7 cellular contexts compared by ENCODE assay signal in the genomic region with DNA sequence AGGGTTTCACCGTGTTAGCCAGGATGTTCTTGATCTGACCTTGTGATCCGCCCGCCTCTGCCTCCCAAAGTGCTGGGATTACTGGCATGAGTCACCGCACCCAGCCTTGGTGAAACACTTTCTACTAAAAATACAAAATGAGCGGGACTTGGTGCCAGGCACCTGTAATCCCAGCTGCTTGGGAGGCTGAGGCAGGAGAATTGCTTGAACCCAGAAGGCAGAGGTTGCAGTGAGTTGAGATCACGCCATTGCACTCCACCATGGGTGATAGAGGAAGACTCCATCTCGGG. TPM values are rescaled to one million over a fixed set of nuclear protein-coding genes. Genes with fewer than 3 reads are reported as not detected.
DNase-seq lines count a peak whose midpoint lies in the region; ATAC-seq, FAIRE-seq and TF ChIP-seq lines count a peak whose summit lies in the region.
"Not testable (repeated sequence)": the region's sequence is repeated elsewhere in the genome, so short reads cannot be mapped to it uniquely, and the experiment has no call there.

No MANE protein-coding gene starts in this region.

- H3K4me3 ChIP-seq in A549, result peak overlapping the region; percentile 34
- not testable (repeated sequence) for H3K4me3 ChIP-seq in HEK293 (ENCODE audit: low read depth, low read length); adrenal gland
- H3K4me3 ChIP-seq in Panc1 (ENCODE audit: low read depth in 2 of 2, low read length in 2 of 2), result peak overlapping the region; percentile 32 to 52

- not testable (repeated sequence) for H3K4me1 ChIP-seq in A549; HEK293 (ENCODE audit: control insufficient read depth, insufficient read depth, low read length); Panc1 (ENCODE audit: control insufficient read depth, insufficient read depth, low read length); adrenal gland (replicated peaks in 1 of 2)

- ATAC-seq in A549, result peak in 1 of 2 experiments; percentile 13; a peak in 3 of 6 replicates
- peak; percentile 59 for ATAC-seq in Panc1

- not testable (repeated sequence) for DNase-seq in A549 (ENCODE audit: low read depth in 1 of 2, low spot score in 1 of 2); Panc1 (ENCODE audit: low read depth, low spot score)
- DNase-seq in M059J (ENCODE audit: low read depth) (peak; percentile 26), adrenal gland (peak; percentile 45 to 79 (median 74)), caudate nucleus (lab: John Stamatoyannopoulos, UW) (peak in 39 of 61 donors; percentile 0 to 84 (median 28)), iris pigment epithelial cell (ENCODE audit: low read depth) (peak; percentile 22)

- not testable (repeated sequence) for TF ChIP-seq RAD21 in A549 (conservative IDR thresholded peaks at IDR 0.05 in 1 of 2, IDR thresholded peaks at IDR 0.05 in 1 of 2)

- intact Hi-C loops in Panc1 (cut with micrococcal nuclease; ENCODE audit: unreplicated experiment); adrenal gland (cut with DNase I): not testable (repeated sequence)

- TF ChIP-seq POLR2A in A549 (IDR thresholded peaks at IDR 0.05; ENCODE audit: low read length); adrenal gland (IDR thresholded peaks at IDR 0.05): not testable (repeated sequence)

- not testable (repeated sequence) for H3K27me3 ChIP-seq in Panc1 (ENCODE audit: control insufficient read depth, insufficient read depth, low read length); adrenal gland

- peaks cover 27 to 28% of the 10 kb centered on the region in 2 experiments for H3K36me3 ChIP-seq in HEK293 (ENCODE audit: control insufficient read depth in 2 of 2, insufficient read depth in 1 of 2, low read length in 2 of 2)
- not testable (repeated sequence) for H3K36me3 ChIP-seq in Panc1 (ENCODE audit: control insufficient read depth, insufficient read depth, low read length); adrenal gland (replicated peaks in 1 of 2)

- not testable (repeated sequence) for H3K9me3 ChIP-seq in A549; HEK293 (ENCODE audit: control insufficient read depth, insufficient read depth, low read depth, low read length); Panc1 (ENCODE audit: control insufficient read depth, insufficient read depth, low read depth, low read length); adrenal gland (replicated peaks in 1 of 3)

- FAIRE-seq in A549 (lab: Jason Lieb, UNC), result not testable (repeated sequence)

- POLR2A ChIA-PET in A549 (lab: Yijun Ruan, JAX) (interaction anchor here (0.6 to 1.6 kb wide), 6 partner anchors 11 to 1359 kb away, joined by 3 to 6 read pairs (median 4); a partner anchor contains a TSS), HEK293 (lab: Yijun Ruan, JAX) (interaction anchor here (1.1 kb wide), 1 partner anchor 21 kb away, joined by 3 read pairs; no protein-coding TSS in a partner anchor), Panc1 (lab: Charles Lee) (interaction anchor here (0.6 kb wide), 1 partner anchor 111 kb away, joined by 4 read pairs; no protein-coding TSS in a partner anchor)

- TF ChIP-seq CTCF in A549 (IDR thresholded peaks at IDR 0.05); HEK293 (tag by site-specific recombination; IDR thresholded peaks at IDR 0.05); Panc1 (IDR thresholded peaks at IDR 0.05); adrenal gland (IDR thresholded peaks at IDR 0.05): not testable (repeated sequence)

- in situ Hi-C loops in Panc1 (cut with HindIII; ENCODE audit: low pct_unique_long_range_greater_than_20kb, low sequenced_read_pairs), result not testable (repeated sequence)

- peak overlapping the region; percentile 36 to 44; a peak in 2 of 6 replicates for H3K27ac ChIP-seq in A549
- H3K27ac ChIP-seq in HEK293 (ENCODE audit: extremely low read depth, low read depth, low read length); Panc1 (ENCODE audit: low read length); adrenal gland; caudate nucleus (ENCODE audit: low read depth, low read length): not testable (repeated sequence)

- CTCF ChIA-PET in A549 (lab: Yijun Ruan, JAX), result interaction anchor here (0.6 to 2.6 kb wide), 5 partner anchors 8 to 44 kb away, joined by 3 to 17 read pairs (median 4); a partner anchor contains a TSS
- CTCF ChIA-PET in HEK293 (lab: Yijun Ruan, JAX), result not testable (repeated sequence)
- CTCF ChIA-PET in Panc1 (lab: Charles Lee), result interaction anchor here (0.6 to 1.0 kb wide), 2 partner anchors 34 to 66 kb away, joined by 3 to 12 read pairs; no protein-coding TSS in a partner anchor

- WGBS in A549 (ENCODE audit: missing lambda C conversion rate), result 50% methylated on average over 7 of the region's 7 CpGs
- 48 to 68% (median 57%) methylated on average over 7 of the region's 7 CpGs for WGBS in adrenal gland, 4 donors

- TF ChIP-seq EP300 in A549 (IDR thresholded peaks at IDR 0.05), result not testable (repeated sequence)

- not testable (repeated sequence) for BruUV-seq in Panc1 (replicated peaks; lab: Mats Ljungman, UMichigan)

- peak overlapping the region; percentile 54 for H3K4me2 ChIP-seq in A549

TF ChIP-seq in A549, 52 proteins besides CTCF, POLR2A, EP300 and RAD21:
- TF ChIP-seq FOSL2 (IDR thresholded peaks at IDR 0.05), result not testable (repeated sequence)
- peak; percentile 59 for TF ChIP-seq FOSL2 (CRISPR knock-in tag; IDR thresholded peaks at IDR 0.05)

TF ChIP-seq in HEK293, 187 proteins besides CTCF, POLR2A, EP300 and RAD21:
- TF ChIP-seq ZFHX2 (tag by site-specific recombination; conservative IDR thresholded peaks at IDR 0.05) (peak; percentile 50), GLIS1 (tag by site-specific recombination; IDR thresholded peaks at IDR 0.05) (peak; percentile 16; the same call in 1 of the 2 replicates), ZNF660 (tag by site-specific recombination; IDR thresholded peaks at IDR 0.05) (0 out of 2 replicates have a peak, but pooled peaks have one; percentile 22)
TF ChIP-seq in HEK293: peak in this region for 3; not testable (repeated sequence) for 184.

RNA-seq across cellular contexts. Expression of a gene that starts 13.1 kb away (rescaled TPM):
- polyA plus RNA-seq in A549 (2011; rRNA removed) (13.2 and 16.2 TPM in 2 replicates), A549 (2017; fragmentation: RNase III; extraction: RNeasy Plus Mini Kit Qiagen cat#74134 plus additional on column Dnase treatment) (14.8 to 21.4 TPM (median 16.7 TPM) in 3 replicates), adrenal gland (10 to 100 TPM in 1 of 3 donors, 1 to 10 TPM in 2; 3.8 to 18.0 (median 4.3) TPM)
- polyA plus RNA-seq in A549 (2012; cell fraction: cytosol; rRNA removed), result 6.4 and 8.2 TPM in 2 replicates
- 3.8 and 4.8 TPM in 2 replicates for polyA plus RNA-seq in A549 (2012; cell fraction: nucleus; rRNA removed)
- 14.4 and 16.6 TPM in 2 replicates for polyA minus RNA-seq in A549 (2011; rRNA and poly(A)+ RNA removed)
- total RNA-seq in M059J (2014; rRNA removed; shearing (Covaris generic)), result 16.4 and 27.2 TPM in 2 replicates
- total RNA-seq in Panc1 (2021; ENCODE audit: unreplicated experiment) (11.8 TPM), adrenal gland (10 to 100 TPM in 7 of 8 donors, 1 to 10 TPM in 1; 9.3 to 58.6 (median 19.7) TPM)
- 4.6 TPM for polyA plus RNA-seq in Panc1 (2012; ENCODE audit: insufficient read length)

RNA-seq across cellular contexts. Expression of a gene that starts 13.3 kb away (rescaled TPM):
- polyA plus RNA-seq in A549 (2011; rRNA removed) (4.7 and 13.1 TPM in 2 replicates), A549 (2017; fragmentation: RNase III; extraction: RNeasy Plus Mini Kit Qiagen cat#74134 plus additional on column Dnase treatment) (17.0 to 17.9 TPM (median 17.2 TPM) in 3 replicates), adrenal gland (10 to 100 TPM; 37.6 to 46.3 (median 44.0) TPM)
- polyA plus RNA-seq in A549 (2012; cell fraction: cytosol; rRNA removed), result 8.1 and 13.5 TPM in 2 replicates
- polyA plus RNA-seq in A549 (2012; cell fraction: nucleus; rRNA removed), result 39.5 and 57.3 TPM in 2 replicates
- polyA minus RNA-seq in A549 (2011; rRNA and poly(A)+ RNA removed), result 43.5 and 48.4 TPM in 2 replicates
- total RNA-seq in M059J (2014; rRNA removed; shearing (Covaris generic)), result 18.9 and 36.8 TPM in 2 replicates
- total RNA-seq in Panc1 (2021; ENCODE audit: unreplicated experiment) (17.8 TPM), adrenal gland (10 to 100 TPM; 35.6 to 85.1 (median 50.5) TPM)
- polyA plus RNA-seq in Panc1 (2012; ENCODE audit: insufficient read length), result 18.2 TPM

RNA-seq across cellular contexts. Expression of a gene that starts 19.4 kb away (rescaled TPM):
- polyA plus RNA-seq in A549 (2011; rRNA removed) (38.3 and 45.7 TPM in 2 replicates), A549 (2017; fragmentation: RNase III; extraction: RNeasy Plus Mini Kit Qiagen cat#74134 plus additional on column Dnase treatment) (84.1 to 93.0 TPM (median 87.8 TPM) in 3 replicates), adrenal gland (10 to 100 TPM; 12.7 to 29.7 (median 13.6) TPM)
- polyA plus RNA-seq in A549 (2012; cell fraction: cytosol; rRNA removed), result 37.6 and 38.7 TPM in 2 replicates
- polyA plus RNA-seq in A549 (2012; cell fraction: nucleus; rRNA removed), result 40.7 and 56.7 TPM in 2 replicates
- polyA minus RNA-seq in A549 (2011; rRNA and poly(A)+ RNA removed), result 62.1 and 63.8 TPM in 2 replicates
- 50.8 and 66.1 TPM in 2 replicates for total RNA-seq in M059J (2014; rRNA removed; shearing (Covaris generic))
- total RNA-seq in Panc1 (2021; ENCODE audit: unreplicated experiment) (44.7 TPM), adrenal gland (10 to 100 TPM; 19.7 to 74.6 (median 26.5) TPM)
- polyA plus RNA-seq in Panc1 (2012; ENCODE audit: insufficient read length), result 69.7 TPM

RNA-seq across cellular contexts. Expression of a gene that starts 20.4 kb away (rescaled TPM):
- polyA plus RNA-seq in A549 (2011; rRNA removed), result 24.9 and 37.0 TPM in 2 replicates
- polyA plus RNA-seq in A549 (2012; cell fraction: cytosol; rRNA removed), result 75.9 and 88.8 TPM in 2 replicates
- polyA plus RNA-seq in A549 (2012; cell fraction: nucleus; rRNA removed), result 512 and 551 TPM in 2 replicates
- 45.3 to 55.3 TPM (median 53.3 TPM) in 3 replicates for polyA plus RNA-seq in A549 (2017; fragmentation: RNase III; extraction: RNeasy Plus Mini Kit Qiagen cat#74134 plus additional on column Dnase treatment)
- 29.3 and 30.7 TPM in 2 replicates for polyA minus RNA-seq in A549 (2011; rRNA and poly(A)+ RNA removed)
- total RNA-seq in M059J (2014; rRNA removed; shearing (Covaris generic)), result 13.9 and 23.0 TPM in 2 replicates
- total RNA-seq in Panc1 (2021; ENCODE audit: unreplicated experiment), result 49.0 TPM
- polyA plus RNA-seq in Panc1 (2012; ENCODE audit: insufficient read length), result 52.3 TPM
- 10 to 100 TPM; 31.3 to 71.8 (median 52.9) TPM for total RNA-seq in adrenal gland
- polyA plus RNA-seq in adrenal gland, result 100 to 1,000 TPM in 2 of 3 donors, 10 to 100 TPM in 1; 16.3 to 393 (median 175) TPM
